In the genomic region with DNA sequence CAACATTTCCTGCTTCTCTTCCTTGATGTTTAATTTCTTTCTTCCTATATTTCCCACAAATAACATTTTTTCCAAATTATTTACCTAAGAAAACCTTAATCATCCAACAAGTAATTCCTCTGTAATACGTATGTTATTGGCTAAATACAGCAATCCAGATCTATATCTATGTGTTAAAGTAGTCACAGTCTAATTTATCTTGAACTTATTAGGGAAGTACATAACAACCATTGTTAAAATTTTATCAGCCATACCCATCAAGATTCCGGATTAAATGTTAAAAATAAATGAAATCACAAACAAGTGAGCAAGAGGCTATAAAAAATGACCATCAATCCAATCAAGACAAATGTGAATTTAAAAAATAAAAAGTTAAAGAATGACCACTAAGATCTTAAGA, we compare ENCODE assay signal across 15 cellular contexts.
"Had no signal": no experiment of that assay in that cellular context is flagged by ENCODE, and none has a peak within 500 bp of the region (broad histone marks: within the 10 kb centered on the region; RNA-seq: fewer than 3 reads in every experiment).

No MANE protein-coding gene starts in this region.

- DNase-seq: activated CD4-positive, alpha-beta T cell treated with anti-CD3 and anti-CD28 coated beads for 1 hour; activated CD8-positive, alpha-beta memory T cell treated with anti-CD3 and anti-CD28 coated beads for 24 hours; amniotic stem cell; caudate nucleus; gastrocnemius medialis; head of caudate nucleus; left lung; psoas muscle; right cardiac atrium; stimulated activated CD4-positive, alpha-beta T cell treated with anti-CD3 and anti-CD28 coated beads, Interleukin-15, amount 100 ng/mL, for 24 hours; stimulated activated CD4-positive, alpha-beta T cell treated with anti-CD3 and anti-CD28 coated beads, Interleukin-4, amount 100 ng/mL, for 1 hour; upper lobe of left lung had no signal

- H3K4me3 Mint-ChIP-seq: activated naive CD8-positive, alpha-beta T cell; neural progenitor cell had no signal

- H3K27ac Mint-ChIP-seq: activated naive CD8-positive, alpha-beta T cell; neural progenitor cell had no signal

- ATAC-seq: gastrocnemius medialis, left lung, psoas muscle, right cardiac atrium had no signal

- H3K9me3 Mint-ChIP-seq: neural progenitor cell had no signal

- H3K27me3 Mint-ChIP-seq: activated naive CD8-positive, alpha-beta T cell had no signal

- H3K27ac ChIP-seq: gastrocnemius medialis, left lung, neural progenitor cell, psoas muscle, thoracic aorta, upper lobe of left lung had no signal

- H3K27me3 ChIP-seq: gastrocnemius medialis, left lung, neural progenitor cell, upper lobe of left lung had no signal

- H3K9me3 ChIP-seq: gastrocnemius medialis, left lung, psoas muscle, thoracic aorta, upper lobe of left lung had no signal

- H3K4me3 ChIP-seq: gastrocnemius medialis, left lung, neural progenitor cell, psoas muscle, thoracic aorta, upper lobe of left lung had no signal

- H3K36me3 ChIP-seq: gastrocnemius medialis, left lung, neural progenitor cell, thoracic aorta, upper lobe of left lung had no signal
